Comparison of ENCODE assay signal across 28 cellular contexts in the genomic region with DNA sequence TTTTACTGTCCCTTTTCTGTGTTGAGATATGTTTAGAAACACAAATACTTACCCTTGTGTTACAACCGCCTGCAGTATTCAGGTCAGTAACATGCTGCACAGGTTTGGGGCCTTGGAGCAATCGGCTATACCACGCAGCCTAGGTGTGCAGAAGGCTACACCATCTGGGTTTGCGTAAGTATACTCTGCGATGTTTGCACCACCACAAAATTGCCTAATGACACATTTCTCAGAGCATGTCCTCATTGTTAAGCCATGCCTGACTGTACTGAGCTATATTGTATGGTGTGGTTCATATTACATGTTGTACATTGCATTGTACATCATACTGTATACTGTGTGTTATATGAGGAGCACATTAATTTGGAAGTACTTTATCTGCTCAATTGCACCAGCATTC.
DNase-seq lines count a peak whose midpoint lies in the region; ATAC-seq and TF ChIP-seq lines count a peak whose summit lies in the region.
"Had no signal": no experiment of that assay in that cellular context is flagged by ENCODE, and none has a peak within 500 bp of the region (broad histone marks: within the 10 kb centered on the region; RNA-seq: fewer than 3 reads in every experiment).

No MANE protein-coding gene starts in this region.

- no peak for TF ChIP-seq CTCF in spleen (IDR thresholded peaks at IDR 0.05 in 8 of 11, conservative IDR thresholded peaks at IDR 0.05 in 3 of 11)

- no peaks in the 10 kb centered on the region for H3K36me3 ChIP-seq in spleen
- H3K36me3 ChIP-seq: BE2C, heart right ventricle, WERI-Rb-1 had no signal

- no peaks in the 10 kb centered on the region for H3K9me3 ChIP-seq in spleen
- H3K9me3 ChIP-seq: BE2C, heart right ventricle had no signal

- 48 to 88% (median 76%) methylated on average over 5 of the region's 5 CpGs for WGBS in spleen, 5 donors

- no peak for TF ChIP-seq POLR2A in spleen (IDR thresholded peaks at IDR 0.05)

- ATAC-seq in naive thymus-derived CD8-positive, alpha-beta T cell, result no peak
- ATAC-seq: GM23338, left colon had no signal

- DNase-seq in SIG-M5 treated with dmso at 0.1 percent for 504 hours (lab: John Stamatoyannopoulos, UW; ENCODE audit: unreplicated experiment) (peak; percentile 41), SIG-M5 (lab: John Stamatoyannopoulos, UW) (no peak), NCI-H1694 (lab: John Stamatoyannopoulos, UW) (peak; percentile 57), SKM-1 treated with dmso at 0.1 percent for 144 hours (lab: John Stamatoyannopoulos, UW; ENCODE audit: unreplicated experiment) (peak; percentile 85), spleen (no peak), NCI-H2029 (lab: John Stamatoyannopoulos, UW) (no peak)
- DNase-seq in activated CD4-positive, alpha-beta T cell treated with anti-CD3 and anti-CD28 coated beads for 48 hours, result no peak
- no peak for DNase-seq in naive thymus-derived CD8-positive, alpha-beta T cell
- DNase-seq: activated CD4-positive, alpha-beta memory T cell treated with anti-CD3 and anti-CD28 coated beads for 36 hours; activated naive CD8-positive, alpha-beta T cell treated with anti-CD3 and anti-CD28 coated beads, Interleukin-2, amount 10 ng/mL, durations not matched to agents 7 days and 5 days; BE2C; cerebellar nuclear complex; GDM1; heart right ventricle; KG1; left colon; NCI-H1048; NCI-H1930; occipital lobe; RPMI8226; stimulated activated CD4-positive, alpha-beta T cell treated with anti-CD3 and anti-CD28 coated beads, Interleukin-1b, Interleukin-23, amount 100 ng/mL, for 48 hours; WERI-Rb-1 had no signal

- no peaks in the 10 kb centered on the region for H3K27me3 ChIP-seq in spleen (replicated peaks in 1 of 7)
- H3K27me3 ChIP-seq: BE2C, heart right ventricle had no signal

- no peaks in the 10 kb centered on the region for H3K9me3 Mint-ChIP-seq in naive thymus-derived CD8-positive, alpha-beta T cell
- H3K9me3 Mint-ChIP-seq: activated CD4-positive, alpha-beta memory T cell treated with anti-CD3 and anti-CD28 coated beads for 36 hours; activated naive CD8-positive, alpha-beta T cell treated with anti-CD3 and anti-CD28 coated beads, Interleukin-2, amount 10 ng/mL, durations not matched to agents 7 days and 5 days; GM23338; T-helper 2 cell treated with Interferon-gamma antibody and Interleukin-4, amounts not matched to agents 5 μg/mL and 100 μg/mL, for 36 hours had no signal

- peaks cover 0 to 2% (median 1%) of the 10 kb centered on the region in 5 donors for H3K27me3 Mint-ChIP-seq in naive thymus-derived CD8-positive, alpha-beta T cell
- H3K27me3 Mint-ChIP-seq: activated CD4-positive, alpha-beta memory T cell treated with anti-CD3 and anti-CD28 coated beads for 36 hours; activated naive CD8-positive, alpha-beta T cell treated with anti-CD3 and anti-CD28 coated beads, Interleukin-2, amount 10 ng/mL, durations not matched to agents 7 days and 5 days had no signal

- POLR2A ChIA-PET in naive thymus-derived CD8-positive, alpha-beta T cell (lab: Charles Lee), result no interaction called here

- peak overlapping the region in 7 of 8 donors; percentile 4 to 81 (median 58) for H3K27ac ChIP-seq in spleen
- H3K27ac ChIP-seq: epithelial cell of prostate, SK-N-MC, WERI-Rb-1 had no signal

- peaks cover 0 to 9% (median 1%) of the 10 kb centered on the region in 4 donors for H3K4me1 Mint-ChIP-seq in naive thymus-derived CD8-positive, alpha-beta T cell
- H3K4me1 Mint-ChIP-seq: activated naive CD8-positive, alpha-beta T cell treated with anti-CD3 and anti-CD28 coated beads, Interleukin-2, amount 10 ng/mL, durations not matched to agents 7 days and 5 days; memory B cell had no signal

- intact Hi-C loops in spleen (cut with DNase I; ENCODE audit: low total_unique reads), result no loop called here

- peak overlapping the region in 1 of 10 donors; percentile 4 for H3K27ac Mint-ChIP-seq in naive thymus-derived CD8-positive, alpha-beta T cell
- H3K27ac Mint-ChIP-seq: activated CD4-positive, alpha-beta memory T cell treated with anti-CD3 and anti-CD28 coated beads for 36 hours; activated naive CD8-positive, alpha-beta T cell treated with anti-CD3 and anti-CD28 coated beads, Interleukin-2, amount 10 ng/mL, durations not matched to agents 7 days and 5 days; GM23338; memory B cell; T-helper 2 cell treated with Interferon-gamma antibody and Interleukin-4, amounts not matched to agents 5 μg/mL and 100 μg/mL, for 36 hours had no signal

- H3K36me3 Mint-ChIP-seq in naive thymus-derived CD8-positive, alpha-beta T cell, result no peaks in the 10 kb centered on the region
- H3K36me3 Mint-ChIP-seq: activated CD4-positive, alpha-beta memory T cell treated with anti-CD3 and anti-CD28 coated beads for 36 hours; activated naive CD8-positive, alpha-beta T cell treated with anti-CD3 and anti-CD28 coated beads, Interleukin-2, amount 10 ng/mL, durations not matched to agents 7 days and 5 days; memory B cell had no signal

- no peak overlapping the region for H3K4me3 Mint-ChIP-seq in naive thymus-derived CD8-positive, alpha-beta T cell
- H3K4me3 Mint-ChIP-seq: activated CD4-positive, alpha-beta memory T cell treated with anti-CD3 and anti-CD28 coated beads for 36 hours; activated naive CD8-positive, alpha-beta T cell treated with anti-CD3 and anti-CD28 coated beads, Interleukin-2, amount 10 ng/mL, durations not matched to agents 7 days and 5 days; GM23338; memory B cell; T-helper 2 cell treated with Interferon-gamma antibody and Interleukin-4, amounts not matched to agents 5 μg/mL and 100 μg/mL, for 36 hours had no signal

- no peak overlapping the region for H3K4me3 ChIP-seq in spleen
- H3K4me3 ChIP-seq: GM23338, heart right ventricle, SK-N-MC, skin epidermis had no signal

- H3K4me1 ChIP-seq in spleen, result peaks cover 0 to 63% (median 32%) of the 10 kb centered on the region in 6 donors

Comparison
In these comparisons a context has a peak if more than half of its experiments do, and no peak if none do; other contexts are left out.
1. DNase-seq: peak in SIG-M5 treated with dmso at 0.1 percent for 504 hours (single experiment), NCI-H1694 (single experiment) and SKM-1 treated with dmso at 0.1 percent for 144 hours (single experiment); none in SIG-M5 (single experiment), spleen (single experiment), activated CD4-positive, alpha-beta T cell treated with anti-CD3 and anti-CD28 coated beads for 48 hours (single experiment), NCI-H2029 (single experiment) and naive thymus-derived CD8-positive, alpha-beta T cell (0 of 10).